Comparison of ENCODE assay signal across 16 cellular contexts in genomic region chr7:80726731-80727130, GRCh38.
DNase-seq lines count a peak whose midpoint lies in the region; ATAC-seq, FAIRE-seq and TF ChIP-seq lines count a peak whose summit lies in the region.
"Had no signal": no experiment of that assay in that cellular context is flagged by ENCODE, and none has a peak within 500 bp of the region (broad histone marks: within the 10 kb centered on the region; RNA-seq: fewer than 3 reads in every experiment).

No MANE protein-coding gene starts in this region.

- in situ Hi-C loops in gastrocnemius medialis (cut with MboI; ENCODE audit: low sequenced_read_pairs in 4 of 4), result no loop called here

- no peak overlapping the region for H3K27ac ChIP-seq in gastrocnemius medialis
- H3K27ac ChIP-seq: 22Rv1, RWPE1, SJCRH30 had no signal

- intact Hi-C loops in gastrocnemius medialis (cut with DNase I; ENCODE audit: low total_unique reads), result loop anchor here (10.0 kb wide), 2 partner anchors 188 to 438 kb away; partner anchors contain the start of gene SEMA3C

- no peak overlapping the region for H3K4me3 Mint-ChIP-seq in activated naive CD8-positive, alpha-beta T cell treated with anti-CD3 and anti-CD28 coated beads, Interleukin-2, amount 50 U/mL, for 24 hours

- peak; percentile 19 for DNase-seq in NCI-H82 (lab: John Stamatoyannopoulos, UW)
- no peak for DNase-seq in NCI-H82 treated with DMSO at 0.1 percent for 48 hours (lab: John Stamatoyannopoulos, UW; ENCODE audit: unreplicated experiment)
- DNase-seq in bronchial epithelial cell (ENCODE audit: low read depth), result no peak
- no peak for DNase-seq in urothelium cell line (ENCODE audit: low spot score)
- no peak for DNase-seq in gastrocnemius medialis
- DNase-seq in activated naive CD8-positive, alpha-beta T cell treated with anti-CD3 and anti-CD28 coated beads, Interleukin-2, amount 50 U/mL, for 24 hours, result no peak
- no peak for DNase-seq in C1 segment of cervical spinal cord (lab: John Stamatoyannopoulos, UW)
- DNase-seq: DMS79, H7, NCI-H774, SJCRH30, SW 1271 had no signal

- no peak for TF ChIP-seq POLR2A in gastrocnemius medialis (IDR thresholded peaks at IDR 0.05)

- H3K9me3 ChIP-seq in gastrocnemius medialis, result no peaks in the 10 kb centered on the region

- peak; percentile 93 for FAIRE-seq in bronchial epithelial cell (lab: Jason Lieb, UNC)
- peak; percentile 96 for FAIRE-seq in urothelium cell line (lab: Jason Lieb, UNC)
- FAIRE-seq: GM12891 had no signal

- no peaks in the 10 kb centered on the region for H3K36me3 Mint-ChIP-seq in activated naive CD8-positive, alpha-beta T cell treated with anti-CD3 and anti-CD28 coated beads, Interleukin-2, amount 50 U/mL, for 24 hours (ENCODE audit: low read depth)

- peaks cover 0 to 4% of the 10 kb centered on the region in 2 donors for H3K4me1 ChIP-seq in gastrocnemius medialis

- no peaks in the 10 kb centered on the region for H3K4me1 Mint-ChIP-seq in activated naive CD8-positive, alpha-beta T cell treated with anti-CD3 and anti-CD28 coated beads, Interleukin-2, amount 50 U/mL, for 24 hours

- no peaks in the 10 kb centered on the region for H3K27me3 ChIP-seq in bronchial epithelial cell (ENCODE audit: control insufficient read depth, insufficient read depth, low read length)
- no peaks in the 10 kb centered on the region for H3K27me3 ChIP-seq in gastrocnemius medialis
- H3K27me3 ChIP-seq: SJCRH30 had no signal

- H3K27me3 Mint-ChIP-seq in activated naive CD8-positive, alpha-beta T cell treated with anti-CD3 and anti-CD28 coated beads, Interleukin-2, amount 50 U/mL, for 24 hours, result no peaks in the 10 kb centered on the region

- ATAC-seq in HG03442 (IDR thresholded peaks at IDR 0.05; ENCODE audit: unreplicated experiment), result peak; percentile 45
- ATAC-seq in gastrocnemius medialis, result no peak
- no peak for ATAC-seq in activated naive CD8-positive, alpha-beta T cell treated with anti-CD3 and anti-CD28 coated beads, Interleukin-2, amount 50 U/mL, for 24 hours

- H3K4me3 ChIP-seq in bronchial epithelial cell (ENCODE audit: low read depth, low read length), result no peak overlapping the region
- H3K4me3 ChIP-seq in gastrocnemius medialis, result no peak overlapping the region
- H3K4me3 ChIP-seq: SJCRH30 had no signal

- no peak overlapping the region for H3K27ac Mint-ChIP-seq in activated naive CD8-positive, alpha-beta T cell treated with anti-CD3 and anti-CD28 coated beads, Interleukin-2, amount 50 U/mL, for 24 hours

- no peak for TF ChIP-seq CTCF in bronchial epithelial cell (IDR thresholded peaks at IDR 0.05; ENCODE audit: insufficient read depth, low read length, severe bottlenecking)
- TF ChIP-seq CTCF in gastrocnemius medialis (IDR thresholded peaks at IDR 0.05 in 4 of 5, conservative IDR thresholded peaks at IDR 0.05 in 1 of 5), result no peak

- H3K36me3 ChIP-seq in bronchial epithelial cell (ENCODE audit: control insufficient read depth, insufficient read depth, low read length) (no peaks in the 10 kb centered on the region), gastrocnemius medialis (no peaks in the 10 kb centered on the region)
- H3K36me3 ChIP-seq: SJCRH30 had no signal

- no peaks in the 10 kb centered on the region for H3K9me3 Mint-ChIP-seq in activated naive CD8-positive, alpha-beta T cell treated with anti-CD3 and anti-CD28 coated beads, Interleukin-2, amount 50 U/mL, for 24 hours
